In the genomic region with DNA sequence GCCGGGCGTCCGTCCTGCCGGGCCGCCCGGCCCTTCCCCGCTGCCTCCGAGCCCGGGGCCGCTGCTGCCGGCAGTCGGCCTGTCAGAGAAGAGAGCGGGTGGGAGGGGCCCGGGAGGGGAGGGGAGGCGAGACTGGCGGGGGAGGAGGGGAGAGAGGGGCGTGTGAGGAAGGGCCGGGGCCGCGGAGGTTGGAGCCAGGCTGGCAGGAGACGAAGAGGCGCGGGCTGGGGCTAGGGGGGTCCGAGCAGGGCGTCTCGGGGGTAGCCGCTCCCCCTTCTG, we compare ENCODE assay signal across 8 cellular contexts. TPM values are rescaled to one million over a fixed set of nuclear protein-coding genes. Genes with fewer than 3 reads are reported as not detected.
A peak's percentile ranks its signal among the peaks of the same experiment; 100 is the strongest.
DNase-seq lines count a peak whose midpoint lies in the region; ATAC-seq and TF ChIP-seq lines count a peak whose summit lies in the region.

No MANE protein-coding gene starts in this region.

- CTCF ChIA-PET in activated CD4-positive, alpha-beta T cell treated with anti-CD3 and anti-CD28 coated beads, Interleukin-2, amount 10 ng/mL, durations not matched to agents 7 days and 5 days (lab: Charles Lee), result interaction anchor here (0.6 to 1.8 kb wide), 7 partner anchors 8 to 286 kb away, joined by 3 to 9 read pairs (median 6); a partner anchor contains a TSS

- TF ChIP-seq CTCF in fibroblast of villous mesenchyme (IDR thresholded peaks at IDR 0.05; ENCODE audit: insufficient read depth, low read depth, low read length) (no peak), progenitor cell of endocrine pancreas (IDR thresholded peaks at IDR 0.05; ENCODE audit: unreplicated experiment) (no peak)

- peak; percentile 13 for DNase-seq in COLO829 (ENCODE audit: low spot score)
- no peak for DNase-seq in activated CD4-positive, alpha-beta T cell treated with anti-CD3 and anti-CD28 coated beads, Interleukin-2, amount 10 ng/mL, durations not matched to agents 7 days and 5 days
- DNase-seq in fibroblast of villous mesenchyme (ENCODE audit: low read depth), result no peak
- no peak for DNase-seq in progenitor cell of endocrine pancreas (ENCODE audit: low spot score, unreplicated experiment)
- DNase-seq in glomerular visceral epithelial cell (ENCODE audit: extremely low spot score), result no peak
- no peak for DNase-seq in LoVo (ENCODE audit: low spot score)

- H3K27ac Mint-ChIP-seq in activated CD4-positive, alpha-beta T cell treated with anti-CD3 and anti-CD28 coated beads, Interleukin-2, amount 10 ng/mL, durations not matched to agents 7 days and 5 days, result peak overlapping the region; percentile 94
- H3K27ac Mint-ChIP-seq in progenitor cell of endocrine pancreas, result peak overlapping the region; percentile 98

- peaks cover 1% of the 10 kb centered on the region for H3K27me3 Mint-ChIP-seq in activated CD4-positive, alpha-beta T cell treated with anti-CD3 and anti-CD28 coated beads, Interleukin-2, amount 10 ng/mL, durations not matched to agents 7 days and 5 days
- H3K27me3 Mint-ChIP-seq in progenitor cell of endocrine pancreas, result no peaks in the 10 kb centered on the region

- H3K4me1 Mint-ChIP-seq in activated CD4-positive, alpha-beta T cell treated with anti-CD3 and anti-CD28 coated beads, Interleukin-2, amount 10 ng/mL, durations not matched to agents 7 days and 5 days, result peaks cover 50% of the 10 kb centered on the region
- H3K4me1 Mint-ChIP-seq in progenitor cell of endocrine pancreas (ENCODE audit: low read depth), result peaks cover 18% of the 10 kb centered on the region

- H3K9me3 Mint-ChIP-seq in activated CD4-positive, alpha-beta T cell treated with anti-CD3 and anti-CD28 coated beads, Interleukin-2, amount 10 ng/mL, durations not matched to agents 7 days and 5 days, result no peaks in the 10 kb centered on the region
- no peaks in the 10 kb centered on the region for H3K9me3 Mint-ChIP-seq in progenitor cell of endocrine pancreas (ENCODE audit: low read depth)

- H3K4me3 Mint-ChIP-seq in activated CD4-positive, alpha-beta T cell treated with anti-CD3 and anti-CD28 coated beads, Interleukin-2, amount 10 ng/mL, durations not matched to agents 7 days and 5 days, result peak overlapping the region; percentile 95
- peak overlapping the region; percentile 91 for H3K4me3 Mint-ChIP-seq in progenitor cell of endocrine pancreas (ENCODE audit: low read depth)

- H3K4me3 ChIP-seq in fibroblast of villous mesenchyme (ENCODE audit: low read depth, low read length), result peak overlapping the region; percentile 76

- H3K36me3 Mint-ChIP-seq in activated CD4-positive, alpha-beta T cell treated with anti-CD3 and anti-CD28 coated beads, Interleukin-2, amount 10 ng/mL, durations not matched to agents 7 days and 5 days (ENCODE audit: low read depth), result peaks cover 2% of the 10 kb centered on the region
- peaks cover 4% of the 10 kb centered on the region for H3K36me3 Mint-ChIP-seq in progenitor cell of endocrine pancreas (ENCODE audit: insufficient read depth)

- peak; percentile 31 for ATAC-seq in GM19397 (IDR thresholded peaks at IDR 0.05; ENCODE audit: unreplicated experiment)
- ATAC-seq in HG03439 (IDR thresholded peaks at IDR 0.05; ENCODE audit: unreplicated experiment), result peak; percentile 31

- POLR2A ChIA-PET in activated CD4-positive, alpha-beta T cell treated with anti-CD3 and anti-CD28 coated beads, Interleukin-2, amount 10 ng/mL, durations not matched to agents 7 days and 5 days (lab: Charles Lee), result interaction anchor here (1.0 to 1.5 kb wide), 2 partner anchors 35 to 73 kb away, joined by 3 to 10 read pairs; a partner anchor contains a TSS

RNA-seq across cellular contexts. Expression of a gene that starts 0.6 kb away (rescaled TPM):
- 10 to 100 TPM; 17.1 to 18.7 TPM for total RNA-seq in activated CD4-positive, alpha-beta T cell treated with anti-CD3 and anti-CD28 coated beads, Interleukin-2, amount 10 ng/mL, durations not matched to agents 7 days and 5 days
- total RNA-seq in fibroblast of villous mesenchyme, result 8.1 and 15.5 TPM in 2 replicates
- 17.4 and 17.8 TPM in 2 replicates for total RNA-seq in progenitor cell of endocrine pancreas
